17 cellular contexts compared by ENCODE assay signal in genomic region chr19:43351998-43352746, GRCh38. TPM values are rescaled to one million over a fixed set of nuclear protein-coding genes. Genes with fewer than 3 reads are reported as not detected.
DNase-seq lines count a peak whose midpoint lies in the region; ATAC-seq and TF ChIP-seq lines count a peak whose summit lies in the region.
"Had no signal": no experiment of that assay in that cellular context is flagged by ENCODE, and none has a peak within 500 bp of the region (broad histone marks: within the 10 kb centered on the region; RNA-seq: fewer than 3 reads in every experiment).

No MANE protein-coding gene starts in this region.

- no peaks in the 10 kb centered on the region for H3K9me3 Mint-ChIP-seq in activated naive CD8-positive, alpha-beta T cell treated with anti-CD3 and anti-CD28 coated beads, Interleukin-2, amount 10 ng/mL, durations not matched to agents 7 days and 5 days
- H3K9me3 Mint-ChIP-seq in activated naive CD8-positive, alpha-beta T cell treated with anti-CD3 and anti-CD28 coated beads, Interleukin-2, amount 50 U/mL, for 24 hours, result no peaks in the 10 kb centered on the region

- no peaks in the 10 kb centered on the region for H3K9me3 ChIP-seq in colonic mucosa
- no peaks in the 10 kb centered on the region for H3K9me3 ChIP-seq in transverse colon
- H3K9me3 ChIP-seq: SK-N-SH had no signal

- H3K4me3 ChIP-seq in colonic mucosa (no peak overlapping the region), transverse colon (no peak overlapping the region)

- no peak for ATAC-seq in activated naive CD8-positive, alpha-beta T cell treated with anti-CD3 and anti-CD28 coated beads, Interleukin-2, amount 10 ng/mL, durations not matched to agents 7 days and 5 days (ENCODE audit: low read depth)
- ATAC-seq in activated naive CD8-positive, alpha-beta T cell treated with anti-CD3 and anti-CD28 coated beads, Interleukin-2, amount 50 U/mL, for 24 hours, result no peak
- no peak for ATAC-seq in HG02588 (IDR thresholded peaks at IDR 0.05; ENCODE audit: unreplicated experiment)

- no peak for TF ChIP-seq EP300 in transverse colon (IDR thresholded peaks at IDR 0.05; ENCODE audit: low read depth)

- no peaks in the 10 kb centered on the region for H3K36me3 Mint-ChIP-seq in activated naive CD8-positive, alpha-beta T cell treated with anti-CD3 and anti-CD28 coated beads, Interleukin-2, amount 10 ng/mL, durations not matched to agents 7 days and 5 days
- H3K36me3 Mint-ChIP-seq in activated naive CD8-positive, alpha-beta T cell treated with anti-CD3 and anti-CD28 coated beads, Interleukin-2, amount 50 U/mL, for 24 hours (ENCODE audit: low read depth), result no peaks in the 10 kb centered on the region

- intact Hi-C loops in colonic mucosa (cut with DNase I), result no loop called here
- intact Hi-C loops in transverse colon (cut with DNase I; ENCODE audit: low total_unique reads), result no loop called here

- POLR2A ChIA-PET in activated naive CD8-positive, alpha-beta T cell treated with anti-CD3 and anti-CD28 coated beads, Interleukin-2, amount 10 ng/mL, durations not matched to agents 7 days and 5 days (lab: Charles Lee), result no interaction called here

- peak overlapping the region; percentile 34 for H3K27ac Mint-ChIP-seq in activated naive CD8-positive, alpha-beta T cell treated with anti-CD3 and anti-CD28 coated beads, Interleukin-2, amount 10 ng/mL, durations not matched to agents 7 days and 5 days
- H3K27ac Mint-ChIP-seq in activated naive CD8-positive, alpha-beta T cell treated with anti-CD3 and anti-CD28 coated beads, Interleukin-2, amount 50 U/mL, for 24 hours, result no peak overlapping the region

- no peak for DNase-seq in activated naive CD8-positive, alpha-beta T cell treated with anti-CD3 and anti-CD28 coated beads, Interleukin-2, amount 10 ng/mL, durations not matched to agents 7 days and 5 days
- no peak for DNase-seq in activated naive CD8-positive, alpha-beta T cell treated with anti-CD3 and anti-CD28 coated beads, Interleukin-2, amount 50 U/mL, for 24 hours
- DNase-seq in NOMO-1 (lab: John Stamatoyannopoulos, UW; ENCODE audit: unreplicated experiment in 2 of 2) (peak; percentile 69 to 71), colonic mucosa (no peak), transverse colon (no peak), OCI-M1 (lab: John Stamatoyannopoulos, UW) (no peak), HuH-7 (ENCODE audit: low spot score) (no peak)
- DNase-seq: 8988T, DMS79 treated with DMSO at 0.1 percent for 48 hours, NCI-H1092, NCI-H146, NCI-H2081, RPMI8226, SHP77 treated with DMSO at 0.1 percent for 48 hours, SK-N-SH had no signal

- TF ChIP-seq POLR2A in transverse colon (IDR thresholded peaks at IDR 0.05), result no peak

- H3K27ac ChIP-seq in colonic mucosa (peak overlapping the region; percentile 68), transverse colon (peak overlapping the region; percentile 21 to 61 (median 47))

- peaks cover 12% of the 10 kb centered on the region for H3K27me3 Mint-ChIP-seq in activated naive CD8-positive, alpha-beta T cell treated with anti-CD3 and anti-CD28 coated beads, Interleukin-2, amount 10 ng/mL, durations not matched to agents 7 days and 5 days
- no peaks in the 10 kb centered on the region for H3K27me3 Mint-ChIP-seq in activated naive CD8-positive, alpha-beta T cell treated with anti-CD3 and anti-CD28 coated beads, Interleukin-2, amount 50 U/mL, for 24 hours

- peaks cover 3% of the 10 kb centered on the region for H3K4me1 ChIP-seq in colonic mucosa
- peaks cover 0 to 20% (median 11%) of the 10 kb centered on the region in 4 donors for H3K4me1 ChIP-seq in transverse colon

- H3K4me3 Mint-ChIP-seq in activated naive CD8-positive, alpha-beta T cell treated with anti-CD3 and anti-CD28 coated beads, Interleukin-2, amount 10 ng/mL, durations not matched to agents 7 days and 5 days, result no peak overlapping the region
- H3K4me3 Mint-ChIP-seq in activated naive CD8-positive, alpha-beta T cell treated with anti-CD3 and anti-CD28 coated beads, Interleukin-2, amount 50 U/mL, for 24 hours, result no peak overlapping the region

- peaks cover 1% of the 10 kb centered on the region for H3K4me1 Mint-ChIP-seq in activated naive CD8-positive, alpha-beta T cell treated with anti-CD3 and anti-CD28 coated beads, Interleukin-2, amount 10 ng/mL, durations not matched to agents 7 days and 5 days
- no peaks in the 10 kb centered on the region for H3K4me1 Mint-ChIP-seq in activated naive CD8-positive, alpha-beta T cell treated with anti-CD3 and anti-CD28 coated beads, Interleukin-2, amount 50 U/mL, for 24 hours

- 35 to 42% methylated on average over 6 to 7 of the region's 7 CpGs for WGBS in transverse colon (ENCODE audit: low coverage in 1 of 2), 2 donors

- no peak overlapping the region for H3K9ac ChIP-seq in colonic mucosa (ENCODE audit: low read depth in 2 of 2, low read length in 2 of 2)
- H3K9ac ChIP-seq: SK-N-SH had no signal

- TF ChIP-seq CTCF in colonic mucosa (IDR thresholded peaks at IDR 0.05) (no peak), transverse colon (IDR thresholded peaks at IDR 0.05) (no peak)

- in situ Hi-C loops in transverse colon (cut with MboI; ENCODE audit: low pct_ligation_motif_present in 1 of 4, low pct_unique_long_range_greater_than_20kb in 1 of 4, low sequenced_read_pairs in 3 of 4), result no loop called here

- no peaks in the 10 kb centered on the region for H3K36me3 ChIP-seq in colonic mucosa
- H3K36me3 ChIP-seq in transverse colon, result no peaks in the 10 kb centered on the region

- H3K27me3 ChIP-seq in colonic mucosa (no peaks in the 10 kb centered on the region), transverse colon (peaks cover 18% of the 10 kb centered on the region)

RNA-seq across cellular contexts. Expression of gene CD177, which starts 1.3 kb away (rescaled TPM):
- total RNA-seq in activated naive CD8-positive, alpha-beta T cell treated with anti-CD3 and anti-CD28 coated beads, Interleukin-2, amount 10 ng/mL, durations not matched to agents 7 days and 5 days, result not detected
- total RNA-seq in colonic mucosa, result 100 to 1,000 TPM in 1 of 2 donors, 10 to 100 TPM in 1; 97.4 to 320 TPM
- 100 to 1,000 TPM in 2 of 4 donors, 10 to 100 TPM in 2; 12.1 to 720 (median 82.6) TPM for total RNA-seq in transverse colon
- total RNA-seq: NCI-H460 had no signal

Comparison
In these comparisons a context has a peak if more than half of its experiments do, and no peak if none do; other contexts are left out.
1. DNase-seq: peak in NOMO-1 (2 of 2); none in activated naive CD8-positive, alpha-beta T cell treated with anti-CD3 and anti-CD28 coated beads, Interleukin-2, amount 10 ng/mL, durations not matched to agents 7 days and 5 days (single experiment), activated naive CD8-positive, alpha-beta T cell treated with anti-CD3 and anti-CD28 coated beads, Interleukin-2, amount 50 U/mL, for 24 hours (single experiment), colonic mucosa (single experiment), transverse colon (single experiment), OCI-M1 (single experiment) and HuH-7 (single experiment).
2. RNA of gene CD177, which starts 1.3 kb away (total RNA-seq): 97.4 to 320 TPM in colonic mucosa and 12.1 to 720 TPM in transverse colon; not detected in activated naive CD8-positive, alpha-beta T cell treated with anti-CD3 and anti-CD28 coated beads, Interleukin-2, amount 10 ng/mL, durations not matched to agents 7 days and 5 days; every median in the first group is over 10 times any median in the second.